ENCODE assay signal across 22 cellular contexts in genomic region chr1:226873771-226874578, GRCh38. TPM values are rescaled to one million over a fixed set of nuclear protein-coding genes. Genes with fewer than 3 reads are reported as not detected.
DNase-seq lines count a peak whose midpoint lies in the region; TF ChIP-seq lines count a peak whose summit lies in the region.
"Had no signal": no experiment of that assay in that cellular context is flagged by ENCODE, and none has a peak within 500 bp of the region (broad histone marks: within the 10 kb centered on the region; RNA-seq: fewer than 3 reads in every experiment).

No MANE protein-coding gene starts in this region.

- peak; percentile 16 for DNase-seq in H7
- DNase-seq in colonic mucosa: peak; percentile 9
- DNase-seq in trophoblast cell: no peak
- DNase-seq in stimulated activated CD4-positive, alpha-beta T cell treated with anti-CD3 and anti-CD28 coated beads, Interleukin-4, amount 100 ng/mL, for 1 hour: no peak
- no peak for DNase-seq in NCI-H1048 (lab: John Stamatoyannopoulos, UW)
- no peak for DNase-seq in immature natural killer cell
- DNase-seq: activated CD4-positive, CD25-positive, alpha-beta regulatory T cell; activated CD8-positive, alpha-beta T cell treated with anti-CD3 and anti-CD28 coated beads for 36 hours; activated gamma-delta T cell treated with Interleukin-2 at 50 U/mL for 16 hours; activated T-cell treated with anti-CD3 and anti-CD28 coated beads, Interleukin-2, amount 50 U/mL, for 1 hour; CD4-positive, alpha-beta T cell; left ventricle myocardium inferior; naive B cell; NCI-H1105 treated with DMSO at 0.1 percent for 48 hours; NCI-H2081; NCI-H2227 treated with DMSO at 0.1 percent for 48 hours; occipital lobe; SJCRH30; small intestine; transverse colon had no signal

- H3K9ac ChIP-seq in colonic mucosa (ENCODE audit: low read depth in 2 of 2, low read length in 2 of 2) (no peak overlapping the region), trophoblast cell (ENCODE audit: low read length) (no peak overlapping the region)

- no peaks in the 10 kb centered on the region for H3K9me3 Mint-ChIP-seq in immature natural killer cell
- H3K9me3 Mint-ChIP-seq: activated CD8-positive, alpha-beta T cell treated with anti-CD3 and anti-CD28 coated beads for 36 hours; CD4-positive, alpha-beta T cell; naive B cell had no signal

- peaks cover 16 to 24% of the 10 kb centered on the region in 2 donors for H3K4me1 Mint-ChIP-seq in immature natural killer cell

- H3K27me3 ChIP-seq in H7 (ENCODE audit: control insufficient read depth, insufficient read depth, low read length): peaks cover 5% of the 10 kb centered on the region
- no peaks in the 10 kb centered on the region for H3K27me3 ChIP-seq in colonic mucosa
- H3K27me3 ChIP-seq in trophoblast cell (ENCODE audit: insufficient read depth, low read length): no peaks in the 10 kb centered on the region
- H3K27me3 ChIP-seq: SJCRH30, transverse colon had no signal

- no peak overlapping the region for H3K4ac ChIP-seq in trophoblast cell (ENCODE audit: low read depth, low read length)

- H3K4me3 ChIP-seq in H7 (ENCODE audit: insufficient read depth, low read depth, low read length) (no peak overlapping the region), colonic mucosa (no peak overlapping the region), trophoblast cell (ENCODE audit: low read depth, low read length) (no peak overlapping the region)
- H3K4me3 ChIP-seq: GM12878, left ventricle myocardium inferior, SJCRH30, transverse colon had no signal

- H2AFZ ChIP-seq in trophoblast cell (ENCODE audit: insufficient read depth, low read length, poor library complexity): no peak overlapping the region

- no peak overlapping the region for H4K12ac ChIP-seq in trophoblast cell (ENCODE audit: low read depth, low read length)

- no peak overlapping the region for H3K14ac ChIP-seq in trophoblast cell (ENCODE audit: low read length)

- no peak overlapping the region for H2BK12ac ChIP-seq in trophoblast cell (ENCODE audit: low read length)

- H3K27me3 Mint-ChIP-seq in immature natural killer cell (ENCODE audit: low read depth in 3 of 3): peaks cover 0 to 2% (median 0%) of the 10 kb centered on the region in 3 donors
- H3K27me3 Mint-ChIP-seq: naive B cell had no signal

- no peak overlapping the region for H3K4me3 Mint-ChIP-seq in immature natural killer cell
- H3K4me3 Mint-ChIP-seq: activated CD8-positive, alpha-beta T cell treated with anti-CD3 and anti-CD28 coated beads for 36 hours; CD4-positive, alpha-beta T cell had no signal

- H3K36me3 Mint-ChIP-seq in immature natural killer cell: peaks cover 0 to 15% (median 15%) of the 10 kb centered on the region in 3 donors

- no peak overlapping the region for H3K4me2 ChIP-seq in trophoblast cell (ENCODE audit: low read length)

- no peak overlapping the region for H4K91ac ChIP-seq in trophoblast cell (ENCODE audit: low read depth, low read length)

- H3K9me3 ChIP-seq in colonic mucosa: no peaks in the 10 kb centered on the region
- no peaks in the 10 kb centered on the region for H3K9me3 ChIP-seq in trophoblast cell (ENCODE audit: insufficient read depth, low read depth, low read length)
- H3K9me3 ChIP-seq: left ventricle myocardium inferior, SJCRH30, transverse colon had no signal

- H3K36me3 ChIP-seq in H7 (replicated peaks; ENCODE audit: control insufficient read depth, insufficient read depth, low read length) (peaks cover 3% of the 10 kb centered on the region), colonic mucosa (no peaks in the 10 kb centered on the region), trophoblast cell (ENCODE audit: control insufficient read depth in 1 of 2, insufficient read depth in 2 of 2, low read length in 2 of 2) (no peaks in the 10 kb centered on the region)
- H3K36me3 ChIP-seq: transverse colon had no signal

- no peak overlapping the region for H3K27ac Mint-ChIP-seq in immature natural killer cell
- H3K27ac Mint-ChIP-seq: activated CD8-positive, alpha-beta T cell treated with anti-CD3 and anti-CD28 coated beads for 36 hours; CD4-positive, alpha-beta T cell had no signal

- peak overlapping the region; percentile 41 for H3K18ac ChIP-seq in trophoblast cell (ENCODE audit: low read length)

- H3K4me1 ChIP-seq in colonic mucosa: no peaks in the 10 kb centered on the region
- peaks cover 16 to 17% of the 10 kb centered on the region in 2 experiments for H3K4me1 ChIP-seq in trophoblast cell (ENCODE audit: control insufficient read depth in 1 of 2, insufficient read depth in 2 of 2, low read length in 2 of 2)

- no peak overlapping the region for H2BK5ac ChIP-seq in trophoblast cell (ENCODE audit: low read depth, low read length, poor library complexity)

- no peak overlapping the region for H2BK120ac ChIP-seq in trophoblast cell (ENCODE audit: insufficient read depth, low read length, poor library complexity)

- no CpG with 5 or more reads among the region's 7 CpGs for WGBS in trophoblast cell (ENCODE audit: extremely low coverage, insufficient coverage, insufficient read length)

- H3K27ac ChIP-seq in C4-2B: peak overlapping the region; percentile 59
- no peak overlapping the region for H3K27ac ChIP-seq in colonic mucosa
- no peak overlapping the region for H3K27ac ChIP-seq in trophoblast cell (ENCODE audit: low read depth, low read length)
- H3K27ac ChIP-seq: left ventricle myocardium inferior, transverse colon had no signal

- intact Hi-C loops in colonic mucosa (cut with DNase I): no loop called here

- no peak overlapping the region for H2AK5ac ChIP-seq in trophoblast cell (ENCODE audit: low read length)

- no peak for TF ChIP-seq CTCF in C4-2B (conservative IDR thresholded peaks at IDR 0.05)
- TF ChIP-seq CTCF in colonic mucosa (IDR thresholded peaks at IDR 0.05): no peak

- no peak overlapping the region for H3K23ac ChIP-seq in trophoblast cell (ENCODE audit: low read length)

- no peaks in the 10 kb centered on the region for H3K79me2 ChIP-seq in trophoblast cell (ENCODE audit: control insufficient read depth, insufficient read depth, low read length, poor library complexity)

- no peak overlapping the region for H4K8ac ChIP-seq in trophoblast cell (ENCODE audit: low read depth, low read length)

- peaks cover 3% of the 10 kb centered on the region for H3K79me1 ChIP-seq in trophoblast cell (ENCODE audit: low read length)

RNA-seq across cellular contexts. Expression of gene PSEN2, which starts 3.6 kb away (rescaled TPM):
- total RNA-seq in H7 (2014; rRNA removed; shearing (Covaris generic)): 24.7 and 39.0 TPM in 2 replicates
- 10 to 100 TPM; 16.6 to 18.1 TPM for total RNA-seq in colonic mucosa
- 3.5 and 3.6 TPM in 2 replicates for polyA plus RNA-seq in trophoblast cell (2013)
- polyA plus RNA-seq in immature natural killer cell: 10 to 100 TPM; 19.5 to 23.1 (median 20.2) TPM

Comparison
In these comparisons a context has a peak if more than half of its experiments do, and no peak if none do; other contexts are left out.
1. DNase-seq: peak in H7 (single experiment) and colonic mucosa (single experiment); none in trophoblast cell (0 of 2), stimulated activated CD4-positive, alpha-beta T cell treated with anti-CD3 and anti-CD28 coated beads, Interleukin-4, amount 100 ng/mL, for 1 hour (single experiment), NCI-H1048 (single experiment) and immature natural killer cell (0 of 3).